1 cellular context compared by ENCODE assay signal in the genomic region with DNA sequence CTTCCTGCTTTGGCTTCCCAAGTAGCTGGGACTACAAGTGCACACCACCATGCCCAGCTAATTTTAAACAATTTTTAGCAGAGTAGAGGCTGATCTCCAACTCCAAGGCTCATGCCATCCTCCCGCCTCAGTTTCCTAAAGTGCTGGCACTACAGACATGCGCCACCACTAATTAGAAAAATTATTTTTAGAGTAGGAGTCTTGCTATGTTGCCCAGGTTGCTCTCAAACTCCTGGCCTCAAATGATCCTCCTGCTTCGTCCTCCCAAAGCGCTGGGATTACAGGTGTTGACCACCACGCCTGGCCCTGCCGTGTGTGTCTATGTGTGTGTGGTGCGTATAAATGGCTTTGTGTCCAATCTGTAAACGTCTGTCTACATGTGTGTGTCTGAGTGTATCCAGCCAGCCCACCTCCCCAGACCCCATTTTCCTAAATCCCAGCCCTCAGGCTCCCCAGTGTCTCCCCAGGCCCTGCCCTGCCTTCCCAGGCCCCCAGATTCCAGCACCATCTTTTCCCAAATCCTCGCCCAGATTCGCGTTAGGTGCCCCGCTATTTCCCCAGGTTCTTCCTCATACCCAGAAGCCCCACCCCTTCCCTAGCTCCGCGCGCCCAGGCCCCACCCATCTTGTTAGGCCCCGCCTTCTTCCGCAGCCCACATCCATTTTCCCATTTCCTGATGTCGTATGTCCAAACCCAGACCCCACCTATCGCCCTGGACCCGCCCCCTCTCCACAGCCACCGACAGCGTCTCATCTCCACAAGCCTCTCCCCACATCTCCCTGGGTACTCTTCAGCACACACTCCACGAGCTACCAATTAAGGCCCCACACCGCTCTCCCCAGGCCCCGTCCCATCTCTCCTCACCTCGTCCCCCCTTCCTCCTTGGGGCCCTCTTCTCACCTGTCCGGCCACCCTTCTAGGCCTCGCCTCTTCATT.
TF ChIP-seq lines count a peak whose summit lies in the region.

No MANE protein-coding gene starts in this region.

TF ChIP-seq in SK-N-SH, 30 proteins besides CTCF, POLR2A, EP300 and RAD21 (continued from another document):
- TF ChIP-seq MEF2A (IDR thresholded peaks at IDR 0.05; ENCODE audit: borderline replicate concordance, low read depth) (no peak), EZH2phosphoT487 (IDR thresholded peaks at IDR 0.05; ENCODE audit: borderline replicate concordance, low read depth) (no peak), YY1 (IDR thresholded peaks at IDR 0.05; ENCODE audit: low read depth) (no peak), POLR2AphosphoS5 (IDR thresholded peaks at IDR 0.05; ENCODE audit: low read depth, low read length) (no peak), FOXM1 (IDR thresholded peaks at IDR 0.05; ENCODE audit: low read depth) (no peak), SMC3 (IDR thresholded peaks at IDR 0.05; ENCODE audit: low read depth, low read length) (no peak)
- TF ChIP-seq, protein P1, sequence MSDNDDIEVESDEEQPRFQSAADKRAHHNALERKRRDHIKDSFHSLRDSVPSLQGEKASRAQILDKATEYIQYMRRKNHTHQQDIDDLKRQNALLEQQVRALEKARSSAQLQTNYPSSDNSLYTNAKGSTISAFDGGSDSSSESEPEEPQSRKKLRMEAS (IDR thresholded peaks at IDR 0.05; ENCODE audit: low read depth) = no peak
- TF ChIP-seq, protein P2, sequence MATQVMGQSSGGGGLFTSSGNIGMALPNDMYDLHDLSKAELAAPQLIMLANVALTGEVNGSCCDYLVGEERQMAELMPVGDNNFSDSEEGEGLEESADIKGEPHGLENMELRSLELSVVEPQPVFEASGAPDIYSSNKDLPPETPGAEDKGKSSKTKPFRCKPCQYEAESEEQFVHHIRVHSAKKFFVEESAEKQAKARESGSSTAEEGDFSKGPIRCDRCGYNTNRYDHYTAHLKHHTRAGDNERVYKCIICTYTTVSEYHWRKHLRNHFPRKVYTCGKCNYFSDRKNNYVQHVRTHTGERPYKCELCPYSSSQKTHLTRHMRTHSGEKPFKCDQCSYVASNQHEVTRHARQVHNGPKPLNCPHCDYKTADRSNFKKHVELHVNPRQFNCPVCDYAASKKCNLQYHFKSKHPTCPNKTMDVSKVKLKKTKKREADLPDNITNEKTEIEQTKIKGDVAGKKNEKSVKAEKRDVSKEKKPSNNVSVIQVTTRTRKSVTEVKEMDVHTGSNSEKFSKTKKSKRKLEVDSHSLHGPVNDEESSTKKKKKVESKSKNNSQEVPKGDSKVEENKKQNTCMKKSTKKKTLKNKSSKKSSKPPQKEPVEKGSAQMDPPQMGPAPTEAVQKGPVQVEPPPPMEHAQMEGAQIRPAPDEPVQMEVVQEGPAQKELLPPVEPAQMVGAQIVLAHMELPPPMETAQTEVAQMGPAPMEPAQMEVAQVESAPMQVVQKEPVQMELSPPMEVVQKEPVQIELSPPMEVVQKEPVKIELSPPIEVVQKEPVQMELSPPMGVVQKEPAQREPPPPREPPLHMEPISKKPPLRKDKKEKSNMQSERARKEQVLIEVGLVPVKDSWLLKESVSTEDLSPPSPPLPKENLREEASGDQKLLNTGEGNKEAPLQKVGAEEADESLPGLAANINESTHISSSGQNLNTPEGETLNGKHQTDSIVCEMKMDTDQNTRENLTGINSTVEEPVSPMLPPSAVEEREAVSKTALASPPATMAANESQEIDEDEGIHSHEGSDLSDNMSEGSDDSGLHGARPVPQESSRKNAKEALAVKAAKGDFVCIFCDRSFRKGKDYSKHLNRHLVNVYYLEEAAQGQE (IDR thresholded peaks at IDR 0.05; ENCODE audit: low read depth, low read length) = no peak
- TF ChIP-seq, protein P3, sequence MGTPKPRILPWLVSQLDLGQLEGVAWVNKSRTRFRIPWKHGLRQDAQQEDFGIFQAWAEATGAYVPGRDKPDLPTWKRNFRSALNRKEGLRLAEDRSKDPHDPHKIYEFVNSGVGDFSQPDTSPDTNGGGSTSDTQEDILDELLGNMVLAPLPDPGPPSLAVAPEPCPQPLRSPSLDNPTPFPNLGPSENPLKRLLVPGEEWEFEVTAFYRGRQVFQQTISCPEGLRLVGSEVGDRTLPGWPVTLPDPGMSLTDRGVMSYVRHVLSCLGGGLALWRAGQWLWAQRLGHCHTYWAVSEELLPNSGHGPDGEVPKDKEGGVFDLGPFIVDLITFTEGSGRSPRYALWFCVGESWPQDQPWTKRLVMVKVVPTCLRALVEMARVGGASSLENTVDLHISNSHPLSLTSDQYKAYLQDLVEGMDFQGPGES (IDR thresholded peaks at IDR 0.05; ENCODE audit: low read depth, low read length) = no peak
